Comparison of ENCODE assay signal across 18 cellular contexts in genomic region chr3:28924744-28925360, GRCh38.
DNase-seq lines count a peak whose midpoint lies in the region; FAIRE-seq and TF ChIP-seq lines count a peak whose summit lies in the region.
"Had no signal": no experiment of that assay in that cellular context is flagged by ENCODE, and none has a peak within 500 bp of the region (broad histone marks: within the 10 kb centered on the region; RNA-seq: fewer than 3 reads in every experiment).

No MANE protein-coding gene starts in this region.

- H3K4me2 ChIP-seq in mammary epithelial cell (ENCODE audit: insufficient read depth, low read depth, low read length) = no peak overlapping the region

- no peak overlapping the region for H3K27ac ChIP-seq in mammary epithelial cell (ENCODE audit: insufficient read depth, low read depth, low read length)
- H3K27ac ChIP-seq: gastroesophageal sphincter, left lung, right lobe of liver, vagina had no signal

- H3K27me3 Mint-ChIP-seq in MCF 10A (ENCODE audit: insufficient read depth, unreplicated experiment) = no peaks in the 10 kb centered on the region
- H3K27me3 Mint-ChIP-seq: activated CD8-positive, alpha-beta T cell treated with anti-CD3 and anti-CD28 coated beads for 36 hours had no signal

- no peak overlapping the region for H3K9ac ChIP-seq in mammary epithelial cell (ENCODE audit: insufficient read depth, low read length)

- H3K36me3 Mint-ChIP-seq in MCF 10A (ENCODE audit: insufficient read depth, unreplicated experiment) = no peaks in the 10 kb centered on the region

- TF ChIP-seq CTCF in MCF 10A (IDR thresholded peaks at IDR 0.05; ENCODE audit: unreplicated experiment) = no peak
- no peak for TF ChIP-seq CTCF in mammary epithelial cell (conservative IDR thresholded peaks at IDR 0.05 in 1 of 2, IDR thresholded peaks at IDR 0.05 in 1 of 2; ENCODE audit: extremely low read depth in 1 of 2, insufficient read depth in 1 of 2, low read depth in 1 of 2, low read length in 2 of 2)
- no peak for TF ChIP-seq CTCF in epithelial cell of esophagus (IDR thresholded peaks at IDR 0.05; ENCODE audit: insufficient read depth, low read depth, low read length, missing control alignments)

- no peaks in the 10 kb centered on the region for H4K20me1 ChIP-seq in mammary epithelial cell (ENCODE audit: insufficient read depth, low read length)

- dilution Hi-C loops in mammary epithelial cell (cut with HindIII; ENCODE audit: low sequenced_read_pairs) = no loop called here

- H2AFZ ChIP-seq in mammary epithelial cell (ENCODE audit: low read depth, low read length) = no peak overlapping the region

- no TSS peak for BruUV-seq in MCF 10A (replicated peaks; lab: Mats Ljungman, UMichigan)
- no TSS peak for BruUV-seq in mammary epithelial cell (replicated peaks; lab: Mats Ljungman, UMichigan)

- no peaks in the 10 kb centered on the region for H3K27me3 ChIP-seq in mammary epithelial cell (ENCODE audit: insufficient read depth, low read length)
- H3K27me3 ChIP-seq: gastroesophageal sphincter, left lung, right lobe of liver, vagina had no signal

- DNase-seq in MCF 10A (ENCODE audit: unreplicated experiment) = peak; percentile 36
- DNase-seq in mammary epithelial cell = no peak
- DNase-seq in OCI-M1 (lab: John Stamatoyannopoulos, UW) = peak; percentile 9
- peak; percentile 12 for DNase-seq in epithelial cell of esophagus (ENCODE audit: low read depth)
- DNase-seq in urothelium cell line (ENCODE audit: low spot score) = no peak
- no peak for DNase-seq in NCI-H69 (lab: John Stamatoyannopoulos, UW)
- DNase-seq in DMS79 (lab: John Stamatoyannopoulos, UW) = no peak
- DNase-seq in NCI-H526 treated with DMSO at 0.1 percent for 48 hours (lab: John Stamatoyannopoulos, UW) = no peak
- DNase-seq: activated CD8-positive, alpha-beta T cell treated with anti-CD3 and anti-CD28 coated beads for 36 hours; GOT3; Karpas-422; left lung; NCI-H2171; right lobe of liver; RPMI8226; substantia nigra had no signal

- no peak overlapping the region for H3K4me3 Mint-ChIP-seq in MCF 10A (ENCODE audit: unreplicated experiment)
- H3K4me3 Mint-ChIP-seq: activated CD8-positive, alpha-beta T cell treated with anti-CD3 and anti-CD28 coated beads for 36 hours had no signal

- H3K36me3 ChIP-seq in mammary epithelial cell (ENCODE audit: insufficient read depth, low read length) = no peaks in the 10 kb centered on the region
- H3K36me3 ChIP-seq: gastroesophageal sphincter, left lung, right lobe of liver, vagina had no signal

- no peaks in the 10 kb centered on the region for H3K79me2 ChIP-seq in mammary epithelial cell (ENCODE audit: insufficient read depth, low read length)

- no peaks in the 10 kb centered on the region for H3K9me3 Mint-ChIP-seq in MCF 10A (ENCODE audit: unreplicated experiment)
- H3K9me3 Mint-ChIP-seq: activated CD8-positive, alpha-beta T cell treated with anti-CD3 and anti-CD28 coated beads for 36 hours had no signal

- H3K4me1 ChIP-seq in mammary epithelial cell (ENCODE audit: insufficient read depth, low read length) = peaks cover 4% of the 10 kb centered on the region
- H3K4me1 ChIP-seq: gastroesophageal sphincter, left lung, right lobe of liver, vagina had no signal

- FAIRE-seq in urothelium cell line (lab: Jason Lieb, UNC) = peak; percentile 17

- WGBS in mammary epithelial cell (ENCODE audit: low coverage, missing lambda C conversion rate) = 41% methylated on average over 1 of the region's 1 CpG

- no peak overlapping the region for H3K27ac Mint-ChIP-seq in MCF 10A (ENCODE audit: low read depth, unreplicated experiment)
- H3K27ac Mint-ChIP-seq: activated CD8-positive, alpha-beta T cell treated with anti-CD3 and anti-CD28 coated beads for 36 hours had no signal

- CTCF ChIA-PET in MCF 10A (lab: Yijun Ruan, JAX) (no interaction called here), mammary epithelial cell (lab: Charles Lee; ENCODE audit: low non-redundant PET) (no interaction called here)

- no peaks in the 10 kb centered on the region for H3K9me3 ChIP-seq in mammary epithelial cell (replicated peaks; ENCODE audit: insufficient read depth, low read length)
- H3K9me3 ChIP-seq: gastroesophageal sphincter, left lung, right lobe of liver, vagina had no signal

- POLR2A ChIA-PET in MCF 10A (lab: Yijun Ruan, JAX) = no interaction called here

- intact Hi-C loops in MCF 10A (cut with micrococcal nuclease) (loop anchor here (10.0 kb wide), 1 partner anchor 770 kb away; no protein-coding TSS in a partner anchor), mammary epithelial cell (cut with micrococcal nuclease) (no loop called here)

- no peaks in the 10 kb centered on the region for H3K4me1 Mint-ChIP-seq in MCF 10A (ENCODE audit: insufficient read depth, unreplicated experiment)

- in situ Hi-C loops in mammary epithelial cell (cut with MboI; ENCODE audit: low sequenced_read_pairs in 2 of 2) = no loop called here

- H3K4me3 ChIP-seq in mammary epithelial cell (replicated peaks in 1 of 3; ENCODE audit: insufficient read depth in 1 of 3, low read depth in 2 of 3, low read length in 3 of 3) (no peak overlapping the region), epithelial cell of esophagus (ENCODE audit: low read length) (no peak overlapping the region)
- H3K4me3 ChIP-seq: gastroesophageal sphincter, left lung, right lobe of liver, vagina had no signal

Comparison
In these comparisons a context has a peak if more than half of its experiments do, and no peak if none do; other contexts are left out.
1. DNase-seq: peak in MCF 10A (single experiment), OCI-M1 (single experiment) and epithelial cell of esophagus (single experiment); none in mammary epithelial cell (single experiment), urothelium cell line (single experiment), NCI-H69 (single experiment), DMS79 (single experiment) and NCI-H526 treated with DMSO at 0.1 percent for 48 hours (single experiment).